23 cellular contexts compared by ENCODE assay signal in genomic region chr1:69373520-69373919, GRCh38.
"Had no signal": no experiment of that assay in that cellular context is flagged by ENCODE, and none has a peak within 500 bp of the region (broad histone marks: within the 10 kb centered on the region; RNA-seq: fewer than 3 reads in every experiment).

No MANE protein-coding gene starts in this region.

- H3K79me2 ChIP-seq: parathyroid adenoma had no signal

- H3K4me1 ChIP-seq: parathyroid adenoma, psoas muscle, right lobe of liver, sigmoid colon, thyroid gland, tibial nerve, vagina had no signal

- H3K27ac ChIP-seq: ovary, parathyroid adenoma, psoas muscle, right lobe of liver, sigmoid colon, stomach, thoracic aorta, thyroid gland, tibial nerve, vagina had no signal

- H3K4me3 ChIP-seq: ovary, psoas muscle, right lobe of liver, sigmoid colon, stomach, thoracic aorta, thyroid gland, tibial nerve, vagina had no signal

- H2AFZ ChIP-seq: parathyroid adenoma had no signal

- ATAC-seq: naive thymus-derived CD8-positive, alpha-beta T cell; natural killer cell treated with Interleukin-12 subunit alpha and Interleukin-12 subunit beta and Interleukin-15 and Interleukin-18, amount 100 ng/mL, for 72 hours; psoas muscle; right lobe of liver; stimulated activated effector memory CD8-positive, alpha-beta T cell treated with anti-CD3 and anti-CD28 coated beads, Interleukin-12 subunit alpha, Interleukin-12 subunit beta, amount 100 ng/mL, for 72 hours; stimulated activated naive B cell treated with anti-CD40 and anti-IgM and Interleukin-4, amounts not matched to agents 10 μg/mL and 1 μg/mL and 100 μg/mL, for 72 hours had no signal

- H3K9ac ChIP-seq: parathyroid adenoma had no signal

- DNase-seq: nephron progenitor cell; occipital lobe; ovary; psoas muscle; right lobe of liver; sigmoid colon; small intestine; stimulated activated CD4-positive, alpha-beta T cell treated with anti-CD3 and anti-CD28 coated beads, Interleukin-15, amount 100 ng/mL, for 24 hours; stimulated activated CD4-positive, alpha-beta T cell treated with anti-CD3 and anti-CD28 coated beads, Interleukin-2, amount 100 ng/mL, for 24 hours; stimulated activated CD4-positive, alpha-beta T cell treated with anti-CD3 and anti-CD28 coated beads, Interleukin-2, amount 100 ng/mL, for 48 hours; stimulated activated CD4-positive, alpha-beta T cell treated with anti-CD3 and anti-CD28 coated beads, Interleukin-4, amount 100 ng/mL, for 24 hours; stimulated activated naive B cell treated with anti-CD40 and anti-IgM and Interleukin-4, amounts not matched to agents 10 μg/mL and 1 μg/mL and 100 μg/mL, for 72 hours; stimulated activated naive CD4-positive, alpha-beta T cell treated with Interleukin-2 at 50 U/mL for 16 hours; stomach; thyroid gland had no signal

- H3K9me3 ChIP-seq: ovary, psoas muscle, right lobe of liver, sigmoid colon, thoracic aorta, thyroid gland, vagina had no signal

- H3K36me3 ChIP-seq: ovary, right lobe of liver, sigmoid colon, stomach, thoracic aorta, thyroid gland, tibial nerve, vagina had no signal

- FAIRE-seq: small intestine, urothelium cell line had no signal

- H3K27me3 ChIP-seq: ovary, right lobe of liver, sigmoid colon, stomach, thyroid gland, tibial nerve, vagina had no signal
